10 cellular contexts compared by ENCODE assay signal in the genomic region with DNA sequence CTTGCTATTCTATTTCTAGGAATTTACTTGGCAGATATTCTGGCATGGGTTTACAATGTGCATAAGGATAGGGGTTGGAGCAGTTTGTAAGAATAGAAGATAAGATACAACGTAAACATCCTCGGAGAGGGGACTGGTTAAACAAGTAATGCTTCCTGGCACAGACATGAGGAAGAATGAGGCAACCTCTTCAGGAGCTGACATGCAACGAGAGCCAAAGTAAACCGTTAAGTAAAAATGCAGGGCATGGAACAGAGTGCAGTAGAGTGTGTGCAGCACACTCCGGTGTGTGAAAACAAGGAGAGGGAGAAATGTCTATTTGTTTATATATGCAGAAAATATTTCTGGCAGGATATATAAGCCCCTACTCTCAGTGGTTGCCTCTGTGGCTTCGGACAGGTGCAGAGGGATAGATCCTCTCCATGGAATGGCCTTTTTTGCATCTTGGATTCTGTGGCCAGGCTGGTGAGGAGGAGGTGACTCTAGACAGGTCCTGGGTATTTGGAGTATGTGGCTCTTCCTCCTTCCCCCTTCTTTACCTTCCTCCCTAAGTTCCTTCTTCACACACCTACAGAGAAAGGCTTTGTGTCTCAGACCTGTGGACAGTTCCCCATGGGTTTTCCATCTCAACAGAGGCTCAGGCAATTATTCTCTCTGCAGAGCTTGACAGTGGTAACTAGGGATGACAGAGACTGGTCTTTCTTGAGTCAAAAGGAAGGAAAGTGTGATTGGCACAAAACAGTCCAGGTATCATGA. TPM values are rescaled to one million over a fixed set of nuclear protein-coding genes. Genes with fewer than 3 reads are reported as not detected.
DNase-seq lines count a peak whose midpoint lies in the region; ATAC-seq and TF ChIP-seq lines count a peak whose summit lies in the region.
"Had no signal": no experiment of that assay in that cellular context is flagged by ENCODE, and none has a peak within 500 bp of the region (broad histone marks: within the 10 kb centered on the region; RNA-seq: fewer than 3 reads in every experiment).

No MANE protein-coding gene starts in this region.

- H3K27ac ChIP-seq in CD8-positive, alpha-beta T cell (ENCODE audit: low read depth, low read length), result no peak overlapping the region

- TF ChIP-seq CTCF in CD8-positive, alpha-beta T cell (IDR thresholded peaks at IDR 0.05), result no peak
- no peak for TF ChIP-seq CTCF in endothelial cell (IDR thresholded peaks at IDR 0.05; ENCODE audit: unreplicated experiment)
- TF ChIP-seq CTCF in mucosa of descending colon (IDR thresholded peaks at IDR 0.05), result no peak
- no peak for TF ChIP-seq CTCF in CD14-positive monocyte (IDR thresholded peaks at IDR 0.05)

- no peaks in the 10 kb centered on the region for H3K9me3 Mint-ChIP-seq in CD8-positive, alpha-beta T cell
- H3K9me3 Mint-ChIP-seq in endothelial cell (ENCODE audit: unreplicated experiment), result no peaks in the 10 kb centered on the region
- peaks cover 0 to 2% (median 0%) of the 10 kb centered on the region in 7 donors for H3K9me3 Mint-ChIP-seq in CD14-positive monocyte
- H3K9me3 Mint-ChIP-seq: T-helper 1 cell treated with Interleukin-12 subunit alpha and Interleukin-12 subunit beta and Interleukin-4 antibody, amounts not matched to agents 30 μg/mL and 1 μg/mL, for 36 hours had no signal

- POLR2A ChIA-PET in CD8-positive, alpha-beta T cell (lab: Charles Lee), result interaction anchor here (0.9 kb wide), 1 partner anchor 10 kb away, joined by 3 read pairs; no protein-coding TSS in a partner anchor

- H3K36me3 ChIP-seq in CD8-positive, alpha-beta T cell (ENCODE audit: insufficient read depth, low read length), result no peaks in the 10 kb centered on the region
- H3K36me3 ChIP-seq in mucosa of descending colon (ENCODE audit: low read depth), result no peaks in the 10 kb centered on the region

- no peaks in the 10 kb centered on the region for H3K27me3 Mint-ChIP-seq in CD8-positive, alpha-beta T cell (ENCODE audit: low read depth)
- H3K27me3 Mint-ChIP-seq in endothelial cell (ENCODE audit: unreplicated experiment) (peaks cover 12% of the 10 kb centered on the region), CD14-positive monocyte (ENCODE audit: low read depth in 3 of 3) (peaks cover 2 to 7% (median 5%) of the 10 kb centered on the region in 3 donors)

- no peak overlapping the region for H3K4me3 Mint-ChIP-seq in CD8-positive, alpha-beta T cell
- H3K4me3 Mint-ChIP-seq in endothelial cell (ENCODE audit: unreplicated experiment), result peak overlapping the region; percentile 32
- no peak overlapping the region for H3K4me3 Mint-ChIP-seq in CD14-positive monocyte
- H3K4me3 Mint-ChIP-seq: T-helper 1 cell treated with Interleukin-12 subunit alpha and Interleukin-12 subunit beta and Interleukin-4 antibody, amounts not matched to agents 30 μg/mL and 1 μg/mL, for 36 hours had no signal

- DNase-seq in CD8-positive, alpha-beta T cell, result no peak
- DNase-seq in NCI-H226 (peak; percentile 38), endothelial cell (ENCODE audit: low spot score) (no peak), mucosa of descending colon (no peak), CD14-positive monocyte (ENCODE audit: low spot score) (no peak), ecto neural progenitor cell (ENCODE audit: low spot score) (no peak)
- DNase-seq: NK-92 treated with Interleukin-12 subunit alpha and Interleukin-12 subunit beta, amount 100 ng/mL, for 24 hours had no signal

- no peaks in the 10 kb centered on the region for H3K9me3 ChIP-seq in CD8-positive, alpha-beta T cell (ENCODE audit: low read length)
- no peaks in the 10 kb centered on the region for H3K9me3 ChIP-seq in mucosa of descending colon

- no peaks in the 10 kb centered on the region for H3K27me3 ChIP-seq in CD8-positive, alpha-beta T cell (ENCODE audit: insufficient read depth, low read length)

- ATAC-seq in CD8-positive, alpha-beta T cell, result no peak
- ATAC-seq in mucosa of descending colon (peak; percentile 2), HG02981 (IDR thresholded peaks at IDR 0.05; ENCODE audit: unreplicated experiment) (no peak), GM21360 (IDR thresholded peaks at IDR 0.05; ENCODE audit: unreplicated experiment) (no peak)

- CTCF ChIA-PET in CD8-positive, alpha-beta T cell (lab: Charles Lee), result interaction anchor here (1.2 to 4.4 kb wide), 3 partner anchors 30 to 188 kb away, joined by 4 to 22 read pairs (median 15); no protein-coding TSS in a partner anchor

- H3K4me1 Mint-ChIP-seq in CD8-positive, alpha-beta T cell (ENCODE audit: low read depth), result peaks cover 28% of the 10 kb centered on the region
- H3K4me1 Mint-ChIP-seq in endothelial cell (ENCODE audit: unreplicated experiment) (peaks cover 29% of the 10 kb centered on the region), CD14-positive monocyte (peaks cover 38% of the 10 kb centered on the region)

- intact Hi-C loops in CD8-positive, alpha-beta T cell (cut with DNase I, micrococcal nuclease), result loop anchor here (5.0 to 10.0 kb wide), 3 partner anchors 764 to 1927 kb away; a partner anchor contains a TSS
- intact Hi-C loops in mucosa of descending colon (cut with DNase I, micrococcal nuclease) (no loop called here), CD14-positive monocyte (cut with micrococcal nuclease) (loop anchor here in 1 of 2 donors (5.0 kb wide), 1 partner anchor 81 kb away; no protein-coding TSS in a partner anchor)

- no peaks in the 10 kb centered on the region for H3K36me3 Mint-ChIP-seq in CD8-positive, alpha-beta T cell
- H3K36me3 Mint-ChIP-seq in endothelial cell (ENCODE audit: low read depth, unreplicated experiment), result peaks cover 6% of the 10 kb centered on the region
- H3K36me3 Mint-ChIP-seq in CD14-positive monocyte, result no peaks in the 10 kb centered on the region

- H3K27ac Mint-ChIP-seq in CD8-positive, alpha-beta T cell, result peak overlapping the region; percentile 39
- H3K27ac Mint-ChIP-seq in endothelial cell (ENCODE audit: unreplicated experiment) (peak overlapping the region; percentile 8), CD14-positive monocyte (peak overlapping the region in 1 of 7 donors; percentile 18)
- H3K27ac Mint-ChIP-seq: T-helper 1 cell treated with Interleukin-12 subunit alpha and Interleukin-12 subunit beta and Interleukin-4 antibody, amounts not matched to agents 30 μg/mL and 1 μg/mL, for 36 hours had no signal

- H3K4me1 ChIP-seq in CD8-positive, alpha-beta T cell (ENCODE audit: insufficient read depth, low read length), result peaks cover 36% of the 10 kb centered on the region
- peaks cover 11% of the 10 kb centered on the region for H3K4me1 ChIP-seq in mucosa of descending colon (ENCODE audit: low read depth)

- H3K4me3 ChIP-seq in CD8-positive, alpha-beta T cell (ENCODE audit: low read depth, low read length), result no peak overlapping the region
- no peak overlapping the region for H3K4me3 ChIP-seq in mucosa of descending colon

RNA-seq across cellular contexts. Expression of a gene that starts 2.5 kb away (rescaled TPM):
- under 1 TPM; 0.52 to 0.64 TPM for total RNA-seq in CD8-positive, alpha-beta T cell
- total RNA-seq in endothelial cell (ENCODE audit: unreplicated experiment), result 2.2 TPM
- total RNA-seq in mucosa of descending colon, result 1 to 10 TPM; 1.0 to 6.4 (median 1.2) TPM
- under 1 TPM; 0.37 to 0.78 TPM for polyA plus RNA-seq in CD14-positive monocyte

RNA-seq across cellular contexts. Expression of a gene that starts 6.0 kb away (rescaled TPM):
- under 1 TPM in 1 of 2 experiments, not detected in 1; 0.71 TPM for total RNA-seq in CD8-positive, alpha-beta T cell
- total RNA-seq in endothelial cell (ENCODE audit: unreplicated experiment) (1.1 TPM), mucosa of descending colon (under 1 TPM in 2 of 3 donors, not detected in 1; 0.54 to 0.58 TPM)
- not detected for polyA plus RNA-seq in CD14-positive monocyte

RNA-seq across cellular contexts. Expression of a gene that starts 32.5 kb away (rescaled TPM):
- total RNA-seq in CD8-positive, alpha-beta T cell, result 10 to 100 TPM; 72.1 to 78.5 TPM
- total RNA-seq in endothelial cell (ENCODE audit: unreplicated experiment) (92.6 TPM), mucosa of descending colon (10 to 100 TPM; 43.6 to 56.0 (median 49.5) TPM)
- under 1 TPM; 0.97 TPM for polyA plus RNA-seq in CD14-positive monocyte

Comparison
In these comparisons a context has a peak if more than half of its experiments do, and no peak if none do; other contexts are left out.
1. intact Hi-C loops: an anchor here in CD8-positive, alpha-beta T cell (5.0 to 10.0 kb wide); none called in mucosa of descending colon.